Comparison of ENCODE assay signal across 8 cellular contexts in genomic region chr5:143403607-143404415, GRCh38. TPM values are rescaled to one million over a fixed set of nuclear protein-coding genes. Genes with fewer than 3 reads are reported as not detected.
A peak's percentile ranks its signal among the peaks of the same experiment; 100 is the strongest.
DNase-seq lines count a peak whose midpoint lies in the region; ATAC-seq and TF ChIP-seq lines count a peak whose summit lies in the region.

Gene NR3C1, minus strand, starts transcription at chr5:143403686. Its CDS starts 2,847 bp downstream, at chr5:143400839.

- H3K4me3 Mint-ChIP-seq in brain: peak within 1 kb of the TSS; percentile 88 to 98 (median 97)

- H3K4me1 ChIP-seq in iPS-18a (ENCODE audit: control insufficient read depth, low read depth, low read length) (peaks cover 19% of the 10 kb centered on the region), skeletal muscle tissue (ENCODE audit: control insufficient read depth in 3 of 3, insufficient read depth in 3 of 3, low read length in 3 of 3) (peaks cover 5 to 14% (median 11%) of the 10 kb centered on the region in 3 donors)

- peak within 1 kb of the TSS; percentile 56 for H3K4me3 ChIP-seq in iPS-18a (ENCODE audit: low read length)
- H3K4me3 ChIP-seq in skeletal muscle tissue (ENCODE audit: low read length in 3 of 3): peak within 1 kb of the TSS; percentile 72 to 90 (median 84)

- TF ChIP-seq CTCF in brain (conservative IDR thresholded peaks at IDR 0.05): peak; percentile 43 to 62

- peaks cover 51% of the 10 kb centered on the region for H3K27me3 ChIP-seq in iPS-18a (ENCODE audit: control insufficient read depth, insufficient read depth, low read length)
- H3K27me3 ChIP-seq in skeletal muscle tissue (ENCODE audit: control insufficient read depth in 3 of 3, insufficient read depth in 3 of 3, low read length in 3 of 3): no peaks in the 10 kb centered on the region

- peaks cover 51% of the 10 kb centered on the region for H3K4me1 Mint-ChIP-seq in brain

- H3K27ac ChIP-seq in iPS-18a (ENCODE audit: low read length) (no peak within 1 kb of the TSS), skeletal muscle tissue (ENCODE audit: low read depth, low read length) (peak within 1 kb of the TSS; percentile 98)

- peak within 1 kb of the TSS; percentile 97 to 100 (median 99) for H3K27ac Mint-ChIP-seq in brain

- H3K9ac ChIP-seq in iPS-18a (ENCODE audit: low read length): no peak within 1 kb of the TSS
- peak within 1 kb of the TSS; percentile 96 to 98 (median 97) for H3K9ac ChIP-seq in skeletal muscle tissue (ENCODE audit: low read depth in 1 of 3, low read length in 3 of 3)

- H3K36me3 ChIP-seq in iPS-18a (ENCODE audit: control insufficient read depth, low read depth, low read length) (no peaks in the 10 kb centered on the region), skeletal muscle tissue (ENCODE audit: control insufficient read depth in 3 of 3, insufficient read depth in 3 of 3, low read length in 3 of 3) (peaks cover 0 to 8% (median 7%) of the 10 kb centered on the region in 3 donors)

- H3K27me3 Mint-ChIP-seq in brain: peaks cover 43% of the 10 kb centered on the region

- peak; percentile 29 for DNase-seq in DMS153 (lab: John Stamatoyannopoulos, UW)
- DNase-seq in DMS153 treated with DMSO at 0.1 percent for 48 hours (lab: John Stamatoyannopoulos, UW; ENCODE audit: unreplicated experiment): no peak
- DNase-seq in NCI-H1105 (lab: John Stamatoyannopoulos, UW): peak; percentile 20
- peak; percentile 92 for DNase-seq in UCSD-AML1 (lab: John Stamatoyannopoulos, UW; ENCODE audit: unreplicated experiment)

- H3K36me3 Mint-ChIP-seq in brain: peaks cover 20% of the 10 kb centered on the region

- no peaks in the 10 kb centered on the region for H3K9me3 ChIP-seq in iPS-18a (ENCODE audit: control insufficient read depth, low read depth, low read length)
- H3K9me3 ChIP-seq in skeletal muscle tissue (ENCODE audit: control insufficient read depth in 3 of 3, low read length in 3 of 3): no peaks in the 10 kb centered on the region

- peak; percentile 61 for ATAC-seq in HG02610 (IDR thresholded peaks at IDR 0.05; ENCODE audit: unreplicated experiment)

- peaks cover 0 to 4% (median 3%) of the 10 kb centered on the region in 5 experiments for H3K9me3 Mint-ChIP-seq in brain

RNA-seq across cellular contexts. Expression of gene NR3C1, which starts in this region (rescaled TPM):
- 7.2 TPM for polyA plus RNA-seq in brain (ENCODE audit: insufficient read depth, low read depth, low replicate concordance)
- 76.7 TPM for total RNA-seq in skeletal muscle tissue
